ENCODE assay signal across 10 cellular contexts in the genomic region with DNA sequence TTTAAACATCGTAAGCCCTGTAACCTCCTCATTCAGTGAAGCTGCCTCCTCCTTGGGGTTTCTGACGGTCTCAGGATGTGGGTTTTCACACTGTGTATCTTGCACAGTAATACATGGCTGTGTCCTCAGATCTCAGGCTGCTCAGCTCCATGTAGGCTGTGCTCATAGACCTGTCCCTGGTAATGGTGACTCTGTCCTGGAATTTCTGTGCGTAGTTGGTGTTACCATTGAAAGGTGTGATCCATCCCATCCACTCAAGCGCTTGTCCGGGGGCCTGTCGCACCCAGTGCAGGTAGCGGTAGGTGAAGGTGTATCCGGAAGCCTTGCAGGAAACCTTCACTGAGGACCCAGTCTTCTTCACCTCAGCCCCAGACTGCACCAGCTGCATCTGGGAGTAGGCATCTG.
DNase-seq lines count a peak whose midpoint lies in the region; ATAC-seq and TF ChIP-seq lines count a peak whose summit lies in the region.
"Had no signal": no experiment of that assay in that cellular context is flagged by ENCODE, and none has a peak within 500 bp of the region (broad histone marks: within the 10 kb centered on the region; RNA-seq: fewer than 3 reads in every experiment).

No MANE protein-coding gene starts in this region.

- H3K9me3 ChIP-seq in mucosa of descending colon = no peaks in the 10 kb centered on the region

- peaks cover 10% of the 10 kb centered on the region for H3K27me3 Mint-ChIP-seq in activated T-helper 1 cell treated with anti-CD3 and anti-CD28 coated beads, Interleukin-12 subunit alpha, Interleukin-12 subunit beta, Interleukin-2, Interleukin-4 antibody, amounts not matched to agents 30 ng/mL and 10 ng/mL and 1 ng/mL, durations not matched to agents 14 hours and 24 hours and 36 hours (ENCODE audit: insufficient read depth)
- H3K27me3 Mint-ChIP-seq in type B pancreatic cell = no peaks in the 10 kb centered on the region

- TF ChIP-seq CTCF in mucosa of descending colon (IDR thresholded peaks at IDR 0.05) (no peak), type B pancreatic cell (conservative IDR thresholded peaks at IDR 0.05) (no peak)

- intact Hi-C loops in activated T-helper 1 cell treated with anti-CD3 and anti-CD28 coated beads, Interleukin-12 subunit alpha, Interleukin-12 subunit beta, Interleukin-2, Interleukin-4 antibody, amounts not matched to agents 30 ng/mL and 10 ng/mL and 1 ng/mL, durations not matched to agents 14 hours and 24 hours and 36 hours (cut with micrococcal nuclease) = loop anchor here (1.0 to 2.0 kb wide), 3 partner anchors 11 to 42 kb away; no protein-coding TSS in a partner anchor
- intact Hi-C loops in mucosa of descending colon (cut with DNase I, micrococcal nuclease) = no loop called here

- H3K4me1 Mint-ChIP-seq in activated T-helper 1 cell treated with anti-CD3 and anti-CD28 coated beads, Interleukin-12 subunit alpha, Interleukin-12 subunit beta, Interleukin-2, Interleukin-4 antibody, amounts not matched to agents 30 ng/mL and 10 ng/mL and 1 ng/mL, durations not matched to agents 14 hours and 24 hours and 36 hours (ENCODE audit: low read depth) = peaks cover 53% of the 10 kb centered on the region
- H3K4me1 Mint-ChIP-seq in type B pancreatic cell (ENCODE audit: unreplicated experiment) = no peaks in the 10 kb centered on the region

- no peaks in the 10 kb centered on the region for H3K36me3 ChIP-seq in mucosa of descending colon (ENCODE audit: low read depth)

- ATAC-seq in mucosa of descending colon = peak; percentile 69
- no peak for ATAC-seq in HG02678 (IDR thresholded peaks at IDR 0.05; ENCODE audit: unreplicated experiment)

- peak; percentile 61 for DNase-seq in stimulated activated CD4-positive, alpha-beta T cell treated with anti-CD3 and anti-CD28 coated beads, Interleukin-15, amount 100 ng/mL, for 24 hours
- no peak for DNase-seq in stimulated activated CD4-positive, alpha-beta T cell treated with anti-CD3 and anti-CD28 coated beads, Interleukin-12 subunit alpha, Interleukin-12 subunit beta, amount 100 ng/mL, for 4 hours
- peak; percentile 50 for DNase-seq in activated T-helper 1 cell treated with anti-CD3 and anti-CD28 coated beads, Interleukin-12 subunit alpha, Interleukin-12 subunit beta, Interleukin-2, Interleukin-4 antibody, amounts not matched to agents 30 ng/mL and 10 ng/mL and 1 ng/mL, durations not matched to agents 14 hours and 24 hours and 36 hours (ENCODE audit: low spot score)
- DNase-seq in mucosa of descending colon (peak in 2 of 3 donors; percentile 22 to 29), NCI-H82 treated with DMSO at 0.1 percent for 48 hours (lab: John Stamatoyannopoulos, UW; ENCODE audit: unreplicated experiment) (no peak), NCI-H2196 treated with DMSO at 0.1 percent for 48 hours (lab: John Stamatoyannopoulos, UW; ENCODE audit: unreplicated experiment) (no peak), type B pancreatic cell (ENCODE audit: extremely low spot score, unreplicated experiment) (no peak)
- DNase-seq: ACHN, nucleus accumbens had no signal

- H3K9me3 Mint-ChIP-seq in activated T-helper 1 cell treated with anti-CD3 and anti-CD28 coated beads, Interleukin-12 subunit alpha, Interleukin-12 subunit beta, Interleukin-2, Interleukin-4 antibody, amounts not matched to agents 30 ng/mL and 10 ng/mL and 1 ng/mL, durations not matched to agents 14 hours and 24 hours and 36 hours = no peaks in the 10 kb centered on the region
- peaks cover 4% of the 10 kb centered on the region for H3K9me3 Mint-ChIP-seq in type B pancreatic cell

- no peaks in the 10 kb centered on the region for H3K36me3 Mint-ChIP-seq in activated T-helper 1 cell treated with anti-CD3 and anti-CD28 coated beads, Interleukin-12 subunit alpha, Interleukin-12 subunit beta, Interleukin-2, Interleukin-4 antibody, amounts not matched to agents 30 ng/mL and 10 ng/mL and 1 ng/mL, durations not matched to agents 14 hours and 24 hours and 36 hours (ENCODE audit: low read depth)
- no peaks in the 10 kb centered on the region for H3K36me3 Mint-ChIP-seq in type B pancreatic cell

- peak overlapping the region; percentile 69 for H3K4me3 Mint-ChIP-seq in activated T-helper 1 cell treated with anti-CD3 and anti-CD28 coated beads, Interleukin-12 subunit alpha, Interleukin-12 subunit beta, Interleukin-2, Interleukin-4 antibody, amounts not matched to agents 30 ng/mL and 10 ng/mL and 1 ng/mL, durations not matched to agents 14 hours and 24 hours and 36 hours
- no peak overlapping the region for H3K4me3 Mint-ChIP-seq in type B pancreatic cell

- peak overlapping the region; percentile 25 for H3K27ac Mint-ChIP-seq in activated T-helper 1 cell treated with anti-CD3 and anti-CD28 coated beads, Interleukin-12 subunit alpha, Interleukin-12 subunit beta, Interleukin-2, Interleukin-4 antibody, amounts not matched to agents 30 ng/mL and 10 ng/mL and 1 ng/mL, durations not matched to agents 14 hours and 24 hours and 36 hours
- H3K27ac Mint-ChIP-seq in type B pancreatic cell = no peak overlapping the region

- H3K4me3 ChIP-seq in mucosa of descending colon = no peak overlapping the region

- no peaks in the 10 kb centered on the region for H3K4me1 ChIP-seq in mucosa of descending colon (ENCODE audit: low read depth)

Comparison
In these comparisons a context has a peak if more than half of its experiments do, and no peak if none do; other contexts are left out.
1. DNase-seq: peak in stimulated activated CD4-positive, alpha-beta T cell treated with anti-CD3 and anti-CD28 coated beads, Interleukin-15, amount 100 ng/mL, for 24 hours (single experiment), activated T-helper 1 cell treated with anti-CD3 and anti-CD28 coated beads, Interleukin-12 subunit alpha, Interleukin-12 subunit beta, Interleukin-2, Interleukin-4 antibody, amounts not matched to agents 30 ng/mL and 10 ng/mL and 1 ng/mL, durations not matched to agents 14 hours and 24 hours and 36 hours (single experiment) and mucosa of descending colon (2 of 3); none in stimulated activated CD4-positive, alpha-beta T cell treated with anti-CD3 and anti-CD28 coated beads, Interleukin-12 subunit alpha, Interleukin-12 subunit beta, amount 100 ng/mL, for 4 hours (single experiment), NCI-H82 treated with DMSO at 0.1 percent for 48 hours (single experiment), NCI-H2196 treated with DMSO at 0.1 percent for 48 hours (single experiment) and type B pancreatic cell (single experiment).